1 cellular context compared by ENCODE assay signal in genomic region chr17:48246623-48247022, GRCh38.
TF ChIP-seq lines count a peak whose summit lies in the region.

No MANE protein-coding gene starts in this region.

TF ChIP-seq in IMR-90, 13 proteins besides CTCF, POLR2A, EP300 and RAD21 (continued from another document):
- peak; percentile 87; the same call in 1 of the 2 replicates for TF ChIP-seq BHLHE40 (IDR thresholded peaks at IDR 0.05; ENCODE audit: low read depth, low read length)
- no peak for TF ChIP-seq MAZ (IDR thresholded peaks at IDR 0.05; ENCODE audit: borderline replicate concordance, low read depth, low read length)
